ENCODE assay signal across 21 cellular contexts in the genomic region with DNA sequence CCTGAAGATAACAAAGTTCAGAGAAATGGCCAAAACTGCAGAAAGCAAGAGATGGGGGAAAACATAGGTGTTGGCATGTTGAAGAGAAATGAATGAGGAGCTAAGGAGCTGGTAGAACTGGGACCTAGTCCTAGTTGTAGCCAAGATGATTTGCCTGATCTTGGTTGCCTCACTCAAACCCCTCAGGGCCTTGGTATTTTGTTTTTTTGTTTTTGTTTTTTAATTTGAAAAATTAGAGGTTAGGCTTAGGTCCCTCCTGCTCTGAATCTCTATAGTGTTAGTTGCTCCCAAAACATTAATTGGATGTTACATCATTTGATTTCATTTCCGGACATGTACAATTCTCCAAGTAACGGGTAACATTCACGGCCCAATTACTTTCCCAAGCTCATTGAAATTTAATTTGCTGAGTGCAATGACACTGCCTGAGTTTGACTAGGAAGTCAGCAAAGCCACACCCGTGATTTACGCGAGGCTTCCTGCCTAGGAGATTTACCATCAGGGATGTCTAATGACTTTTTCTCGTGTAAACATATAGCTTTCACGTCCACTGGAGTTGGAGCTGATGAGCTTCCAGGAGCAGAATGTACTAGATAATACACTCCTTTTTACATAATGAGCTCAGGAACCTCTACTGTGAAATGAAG.
"Had no signal": no experiment of that assay in that cellular context is flagged by ENCODE, and none has a peak within 500 bp of the region (broad histone marks: within the 10 kb centered on the region; RNA-seq: fewer than 3 reads in every experiment).

No MANE protein-coding gene starts in this region.

- H3K4me3 ChIP-seq: coronary artery, heart right ventricle, prostate gland, suprapubic skin, tibial nerve had no signal

- H3K4me1 ChIP-seq: prostate gland had no signal

- H3K27ac ChIP-seq: coronary artery, prostate gland, suprapubic skin, tibial nerve had no signal

- H3K9me3 ChIP-seq: heart right ventricle, prostate gland, suprapubic skin, tibial nerve had no signal

- H3K4me1 Mint-ChIP-seq: activated naive CD8-positive, alpha-beta T cell treated with anti-CD3 and anti-CD28 coated beads, Interleukin-2, amount 10 ng/mL, durations not matched to agents 7 days and 5 days; naive thymus-derived CD8-positive, alpha-beta T cell; stimulated activated naive CD8-positive, alpha-beta T cell treated with anti-CD3 and anti-CD28 coated beads, Interleukin-15, amount 100 ng/mL, for 72 hours had no signal

- H3K4me3 Mint-ChIP-seq: activated CD4-positive, alpha-beta memory T cell treated with anti-CD3 and anti-CD28 coated beads for 36 hours; activated naive CD8-positive, alpha-beta T cell treated with anti-CD3 and anti-CD28 coated beads, Interleukin-2, amount 10 ng/mL, durations not matched to agents 7 days and 5 days; mesothelial cell of epicardium; naive thymus-derived CD8-positive, alpha-beta T cell; stimulated activated naive CD8-positive, alpha-beta T cell treated with anti-CD3 and anti-CD28 coated beads, Interleukin-15, amount 100 ng/mL, for 72 hours had no signal

- H3K27ac Mint-ChIP-seq: activated CD4-positive, alpha-beta memory T cell treated with anti-CD3 and anti-CD28 coated beads for 36 hours; activated naive CD8-positive, alpha-beta T cell treated with anti-CD3 and anti-CD28 coated beads, Interleukin-2, amount 10 ng/mL, durations not matched to agents 7 days and 5 days; mesothelial cell of epicardium; naive thymus-derived CD8-positive, alpha-beta T cell; stimulated activated naive CD8-positive, alpha-beta T cell treated with anti-CD3 and anti-CD28 coated beads, Interleukin-15, amount 100 ng/mL, for 72 hours had no signal

- ATAC-seq: left colon; naive thymus-derived CD8-positive, alpha-beta T cell; stimulated activated naive CD8-positive, alpha-beta T cell treated with anti-CD3 and anti-CD28 coated beads, Interleukin-15, amount 100 ng/mL, for 72 hours had no signal

- DNase-seq: activated CD4-positive, alpha-beta memory T cell treated with anti-CD3 and anti-CD28 coated beads for 36 hours; activated CD4-positive, alpha-beta T cell treated with anti-CD3 and anti-CD28 coated beads for 48 hours; activated CD4-positive, CD25-positive, alpha-beta regulatory T cell; activated naive CD4-positive, alpha-beta T cell treated with Interleukin-2 at 50 U/mL for 16 hours; activated naive CD8-positive, alpha-beta T cell treated with anti-CD3 and anti-CD28 coated beads, Interleukin-2, amount 10 ng/mL, durations not matched to agents 7 days and 5 days; activated T-cell treated with anti-CD3 and anti-CD28 coated beads, Interleukin-2, amount 50 U/mL, for 48 hours; amniotic stem cell; cerebellar nuclear complex; foreskin fibroblast; heart right ventricle; islet precursor cell; left colon; naive thymus-derived CD8-positive, alpha-beta T cell; stimulated activated CD4-positive, alpha-beta T cell treated with anti-CD3 and anti-CD28 coated beads, Interleukin-12 subunit alpha, Interleukin-12 subunit beta, amount 100 ng/mL, for 4 hours; stimulated activated naive CD8-positive, alpha-beta T cell treated with anti-CD3 and anti-CD28 coated beads, Interleukin-15, amount 100 ng/mL, for 72 hours; T1000 had no signal

- H3K27me3 ChIP-seq: heart right ventricle, suprapubic skin, tibial nerve had no signal

- H3K36me3 Mint-ChIP-seq: activated CD4-positive, alpha-beta memory T cell treated with anti-CD3 and anti-CD28 coated beads for 36 hours; activated naive CD8-positive, alpha-beta T cell treated with anti-CD3 and anti-CD28 coated beads, Interleukin-2, amount 10 ng/mL, durations not matched to agents 7 days and 5 days; mesothelial cell of epicardium; naive thymus-derived CD8-positive, alpha-beta T cell had no signal

- H3K9me3 Mint-ChIP-seq: stimulated activated naive CD8-positive, alpha-beta T cell treated with anti-CD3 and anti-CD28 coated beads, Interleukin-15, amount 100 ng/mL, for 72 hours had no signal

- H3K36me3 ChIP-seq: heart right ventricle, prostate gland, suprapubic skin, tibial nerve had no signal
